ENCODE assay signal across 18 cellular contexts in the genomic region with DNA sequence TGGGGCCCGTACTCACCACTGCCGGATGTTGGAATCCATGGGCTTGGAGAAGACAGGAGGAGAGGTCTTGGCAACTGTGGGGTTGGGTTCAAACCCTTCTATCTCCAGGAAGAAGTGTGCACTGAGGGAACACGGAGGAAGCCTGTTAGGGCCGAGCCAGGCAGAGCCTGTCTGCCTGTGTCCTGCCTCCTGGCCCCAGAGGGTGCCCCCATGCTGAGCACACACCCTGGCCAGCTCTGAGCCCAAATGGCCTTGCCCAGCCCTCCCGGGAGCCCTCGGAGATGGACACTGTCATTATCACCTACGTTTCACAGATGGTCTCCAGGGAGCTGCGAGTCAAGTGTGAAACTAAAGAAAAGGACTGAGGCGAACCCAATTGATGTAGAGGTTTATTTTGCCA. TPM values are rescaled to one million over a fixed set of nuclear protein-coding genes. Genes with fewer than 3 reads are reported as not detected.
A peak's percentile ranks its signal among the peaks of the same experiment; 100 is the strongest.
DNase-seq lines count a peak whose midpoint lies in the region; ATAC-seq and TF ChIP-seq lines count a peak whose summit lies in the region.
"Had no signal": no experiment of that assay in that cellular context is flagged by ENCODE, and none has a peak within 500 bp of the region (broad histone marks: within the 10 kb centered on the region; RNA-seq: fewer than 3 reads in every experiment).

No MANE protein-coding gene starts in this region.

- H3K4me2 ChIP-seq in neural progenitor cell, result no peak overlapping the region
- H3K4me2 ChIP-seq: BLaER1 had no signal

- intact Hi-C loops in Right ventricle myocardium superior (cut with DNase I) (no loop called here), Right ventricle myocardium inferior (cut with DNase I) (no loop called here)

- H3K27me3 Mint-ChIP-seq in endodermal cell (ENCODE audit: insufficient read depth) (peaks cover 22% of the 10 kb centered on the region), neural progenitor cell (ENCODE audit: insufficient read depth, low read depth) (peaks cover 15% of the 10 kb centered on the region)
- H3K27me3 Mint-ChIP-seq: B cell had no signal

- no peaks in the 10 kb centered on the region for H3K79me2 ChIP-seq in neural progenitor cell (ENCODE audit: low read depth)

- no peaks in the 10 kb centered on the region for H3K9me3 ChIP-seq in endodermal cell (ENCODE audit: control insufficient read depth, low read length)
- H3K9me3 ChIP-seq in neural progenitor cell (ENCODE audit: low read depth), result no peaks in the 10 kb centered on the region
- H3K9me3 ChIP-seq: BLaER1, HAP-1 had no signal

- no peak overlapping the region for H2AFZ ChIP-seq in neural progenitor cell (replicated peaks)

- DNase-seq in Right ventricle myocardium superior (peak; percentile 8), Right ventricle myocardium inferior (ENCODE audit: missing footprints) (no peak), endodermal cell (peak; percentile 63), neural progenitor cell (ENCODE audit: low spot score) (no peak), NCI-H2227 treated with DMSO at 0.1 percent for 48 hours (lab: John Stamatoyannopoulos, UW) (no peak), SIG-M5 treated with dmso at 0.1 percent for 504 hours (lab: John Stamatoyannopoulos, UW; ENCODE audit: unreplicated experiment) (no peak)
- DNase-seq: Caco-2; CD4-positive, CD25-positive, alpha-beta regulatory T cell; CD8-positive, alpha-beta T cell; DMS153; DND-41; GOT3; HFFc6 had no signal

- H3K4me3 Mint-ChIP-seq in endodermal cell (no peak overlapping the region), neural progenitor cell (no peak overlapping the region)
- H3K4me3 Mint-ChIP-seq: B cell; CD4-positive, CD25-positive, alpha-beta regulatory T cell; CD8-positive, alpha-beta T cell; HFFc6 had no signal

- H3K36me3 Mint-ChIP-seq in endodermal cell (ENCODE audit: low read depth) (no peaks in the 10 kb centered on the region), neural progenitor cell (no peaks in the 10 kb centered on the region)
- H3K36me3 Mint-ChIP-seq: CD4-positive, CD25-positive, alpha-beta regulatory T cell; CD8-positive, alpha-beta T cell had no signal

- H3K4me3 ChIP-seq in endodermal cell (ENCODE audit: low read length) (no peak overlapping the region), neural progenitor cell (no peak overlapping the region)
- H3K4me3 ChIP-seq: BLaER1, HAP-1 had no signal

- ATAC-seq in Right ventricle myocardium superior (ENCODE audit: poor library complexity), result no peak
- no peak for ATAC-seq in Right ventricle myocardium inferior
- ATAC-seq: CD8-positive, alpha-beta T cell had no signal

- H3K36me3 ChIP-seq in endodermal cell (ENCODE audit: control insufficient read depth, insufficient read depth, low read length) (no peaks in the 10 kb centered on the region), neural progenitor cell (no peaks in the 10 kb centered on the region)
- H3K36me3 ChIP-seq: BLaER1, HAP-1 had no signal

- H3K4me1 Mint-ChIP-seq in endodermal cell (peaks cover 23% of the 10 kb centered on the region), neural progenitor cell (peaks cover 17% of the 10 kb centered on the region)
- H3K4me1 Mint-ChIP-seq: B cell had no signal

- H4K20me1 ChIP-seq in neural progenitor cell (ENCODE audit: low read depth), result no peaks in the 10 kb centered on the region
- H4K20me1 ChIP-seq: BLaER1 had no signal

- H3K27me3 ChIP-seq in endodermal cell (ENCODE audit: control insufficient read depth, insufficient read depth, low read length, poor library complexity, severe bottlenecking), result no peaks in the 10 kb centered on the region
- H3K27me3 ChIP-seq in neural progenitor cell, result no peaks in the 10 kb centered on the region
- H3K27me3 ChIP-seq: BLaER1 had no signal

- H3K27ac ChIP-seq in endodermal cell (ENCODE audit: low read depth, low read length) (no peak overlapping the region), neural progenitor cell (no peak overlapping the region)
- H3K27ac ChIP-seq: 22Rv1, BLaER1, C4-2B had no signal

- H3K9ac ChIP-seq in endodermal cell (ENCODE audit: extremely low read depth, low read length, poor library complexity, severe bottlenecking) (no peak overlapping the region), neural progenitor cell (no peak overlapping the region)
- H3K9ac ChIP-seq: BLaER1 had no signal

- H3K4me1 ChIP-seq in endodermal cell (ENCODE audit: control insufficient read depth, insufficient read depth, low read length) (peaks cover 5% of the 10 kb centered on the region), neural progenitor cell (no peaks in the 10 kb centered on the region)
- H3K4me1 ChIP-seq: HAP-1 had no signal

- TF ChIP-seq CTCF in endodermal cell (conservative IDR thresholded peaks at IDR 0.05) (no peak), neural progenitor cell (IDR thresholded peaks at IDR 0.05) (no peak)

- no peaks in the 10 kb centered on the region for H3F3A ChIP-seq in neural progenitor cell (ENCODE audit: low read depth)

- H3K27ac Mint-ChIP-seq in endodermal cell (no peak overlapping the region), neural progenitor cell (peak overlapping the region; percentile 51)
- H3K27ac Mint-ChIP-seq: B cell; CD4-positive, CD25-positive, alpha-beta regulatory T cell; CD8-positive, alpha-beta T cell; HFFc6 had no signal

- H3K9me3 Mint-ChIP-seq in endodermal cell (no peaks in the 10 kb centered on the region), neural progenitor cell (peaks cover 6% of the 10 kb centered on the region)
- H3K9me3 Mint-ChIP-seq: CD8-positive, alpha-beta T cell had no signal

- WGBS in endodermal cell (ENCODE audit: insufficient coverage in 1 of 2, insufficient read length in 1 of 2), 2 experiments, result 76 to 78% methylated on average over 7 to 9 of the region's 9 CpGs

RNA-seq across cellular contexts. Expression of a gene that starts 12.5 kb away (rescaled TPM):
- total RNA-seq in Right ventricle myocardium superior (1.0 TPM), Right ventricle myocardium inferior (0.84 TPM), endodermal cell (10 to 100 TPM in 1 of 2 donors, 1 to 10 TPM in 1; 6.2 to 11.3 TPM), neural progenitor cell (ENCODE audit: low replicate concordance) (1.5 and 1.9 TPM in 2 replicates)
- polyA plus RNA-seq in endodermal cell (2013, experiment 1 of 2), result 3.8 TPM
- 3.8 TPM for polyA plus RNA-seq in endodermal cell (2013, experiment 2 of 2)

Comparison
In these comparisons a context has a peak if more than half of its experiments do, and no peak if none do; other contexts are left out.
1. DNase-seq: peak in Right ventricle myocardium superior (single experiment) and endodermal cell (single experiment); none in Right ventricle myocardium inferior (single experiment), neural progenitor cell (single experiment), NCI-H2227 treated with DMSO at 0.1 percent for 48 hours (single experiment) and SIG-M5 treated with dmso at 0.1 percent for 504 hours (single experiment).